In the genomic region with DNA sequence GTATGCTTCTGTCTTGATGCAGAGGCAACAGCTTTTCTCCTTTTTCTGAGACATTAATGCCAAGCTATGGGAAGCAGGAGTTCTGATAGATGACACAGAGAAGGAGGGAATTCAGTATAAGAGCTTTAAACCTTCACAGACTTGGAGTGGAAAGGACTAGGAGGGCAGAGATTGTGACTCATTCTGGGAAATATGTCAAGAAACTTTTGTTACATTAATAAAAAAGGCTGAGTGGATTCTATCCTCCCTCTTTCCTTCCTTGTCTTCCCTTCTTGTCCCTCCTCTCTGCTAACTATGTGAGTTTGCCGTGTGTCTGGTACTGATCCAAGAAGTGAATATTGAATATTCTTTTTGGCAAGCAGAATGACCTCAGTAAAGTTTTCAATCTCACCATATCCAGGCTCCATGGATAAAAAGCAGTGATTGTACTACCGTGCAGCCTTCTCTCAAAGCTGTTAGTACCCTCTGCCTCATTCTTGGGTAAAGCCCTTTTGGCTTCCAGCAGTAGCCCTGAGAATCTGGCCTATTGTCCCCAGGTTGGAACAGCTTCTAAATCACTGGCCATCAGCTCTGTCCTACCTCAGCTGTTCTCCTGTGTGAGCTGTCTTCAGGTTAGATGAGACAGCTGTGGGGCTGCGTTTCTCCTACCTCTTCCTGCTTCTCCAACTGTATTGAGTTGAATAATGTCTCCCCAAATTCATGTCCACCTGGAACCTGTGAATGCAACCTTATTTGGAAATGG, we compare ENCODE assay signal across 15 cellular contexts.
DNase-seq lines count a peak whose midpoint lies in the region; FAIRE-seq and TF ChIP-seq lines count a peak whose summit lies in the region.
"Had no signal": no experiment of that assay in that cellular context is flagged by ENCODE, and none has a peak within 500 bp of the region (broad histone marks: within the 10 kb centered on the region; RNA-seq: fewer than 3 reads in every experiment).

No MANE protein-coding gene starts in this region.

- H3K79me2 ChIP-seq in endothelial cell of umbilical vein (ENCODE audit: control insufficient read depth, insufficient read depth, low read length) (no peaks in the 10 kb centered on the region), neural progenitor cell (ENCODE audit: low read depth) (no peaks in the 10 kb centered on the region)

- H3K9me3 Mint-ChIP-seq in neural progenitor cell, result peaks cover 19% of the 10 kb centered on the region

- FAIRE-seq in endothelial cell of umbilical vein (lab: Jason Lieb, UNC), result peak; percentile 63

- TF ChIP-seq POLR2A in endothelial cell of umbilical vein (IDR thresholded peaks at IDR 0.05; ENCODE audit: low read depth, low read length), result no peak

- dilution Hi-C loops in endothelial cell of umbilical vein (cut with MboI; ENCODE audit: extremely low pct_ligation_motif_present, low sequenced_read_pairs), result no loop called here

- H3K4me3 Mint-ChIP-seq in neural progenitor cell, result no peak overlapping the region
- H3K4me3 Mint-ChIP-seq: activated naive CD4-positive, alpha-beta T cell treated with anti-CD3 and anti-CD28 coated beads for 36 hours had no signal

- H3K9me1 ChIP-seq in endothelial cell of umbilical vein (replicated peaks; ENCODE audit: control insufficient read depth, extremely low read depth, insufficient read depth, low read length), result no peaks in the 10 kb centered on the region

- peaks cover 12% of the 10 kb centered on the region for H3K36me3 Mint-ChIP-seq in neural progenitor cell

- intact Hi-C loops in endothelial cell of umbilical vein (cut with micrococcal nuclease), result no loop called here

- H2AFZ ChIP-seq in endothelial cell of umbilical vein (ENCODE audit: low read depth, low read length), result no peak overlapping the region
- no peak overlapping the region for H2AFZ ChIP-seq in neural progenitor cell (replicated peaks)

- H3K4me1 ChIP-seq in endothelial cell of umbilical vein (ENCODE audit: control insufficient read depth, extremely low read depth, insufficient read depth, low read length) (no peaks in the 10 kb centered on the region), neural progenitor cell (peaks cover 15% of the 10 kb centered on the region)

- BruUV-seq in endothelial cell of umbilical vein (replicated peaks; lab: Mats Ljungman, UMichigan), result no TSS peak

- no peak for TF ChIP-seq CTCF in AG09309 (IDR thresholded peaks at IDR 0.05; ENCODE audit: control insufficient read depth, insufficient read depth, low read depth, low read length, missing control alignments)
- no peak for TF ChIP-seq CTCF in endothelial cell of umbilical vein (IDR thresholded peaks at IDR 0.05; ENCODE audit: extremely low read depth in 1 of 2, insufficient read depth in 1 of 2, low read depth in 1 of 2, low read length in 2 of 2)
- TF ChIP-seq CTCF in neural progenitor cell (IDR thresholded peaks at IDR 0.05), result no peak

- no peak overlapping the region for H3K9ac ChIP-seq in endothelial cell of umbilical vein (replicated peaks; ENCODE audit: extremely low read depth, insufficient read depth, low read length)
- no peak overlapping the region for H3K9ac ChIP-seq in neural progenitor cell

- peaks cover 2% of the 10 kb centered on the region for H3K27me3 Mint-ChIP-seq in neural progenitor cell (ENCODE audit: insufficient read depth, low read depth)

- H3K4me2 ChIP-seq in endothelial cell of umbilical vein (ENCODE audit: insufficient read depth, low read length), result no peak overlapping the region
- H3K4me2 ChIP-seq in neural progenitor cell, result peak overlapping the region; percentile 49

- H3K27me3 ChIP-seq in endothelial cell of umbilical vein (ENCODE audit: control insufficient read depth in 2 of 2, insufficient read depth in 2 of 2, low read length in 2 of 2), result no peaks in the 10 kb centered on the region
- H3K27me3 ChIP-seq in neural progenitor cell, result no peaks in the 10 kb centered on the region

- H3K27ac ChIP-seq in endothelial cell of umbilical vein (ENCODE audit: insufficient read depth, low read depth, low read length) (no peak overlapping the region), neural progenitor cell (peak overlapping the region; percentile 16)

- peaks cover 8% of the 10 kb centered on the region for H3F3A ChIP-seq in neural progenitor cell (ENCODE audit: low read depth)

- peak; percentile 18 for DNase-seq in AG09309 (ENCODE audit: low read depth)
- DNase-seq in M059J (ENCODE audit: low read depth), result peak; percentile 61
- DNase-seq in endothelial cell of umbilical vein (ENCODE audit: low read depth, low spot score), result no peak
- no peak for DNase-seq in neural progenitor cell (ENCODE audit: low spot score)
- DNase-seq in T-helper 2 cell, result no peak
- DNase-seq in LoVo (ENCODE audit: low spot score), result no peak
- no peak for DNase-seq in NCI-H69 (lab: John Stamatoyannopoulos, UW)
- no peak for DNase-seq in GM19238 (ENCODE audit: insufficient read length, low spot score)
- DNase-seq: activated naive CD4-positive, alpha-beta T cell treated with anti-CD3 and anti-CD28 coated beads for 36 hours; C1 segment of cervical spinal cord; dermis blood vessel endothelial cell; NCI-H1436 treated with DMSO at 0.1 percent for 48 hours; NCI-H526; nucleus accumbens; SHP77 had no signal

- POLR2A ChIA-PET in endothelial cell of umbilical vein (lab: Charles Lee), result no interaction called here

- no peaks in the 10 kb centered on the region for H4K20me1 ChIP-seq in endothelial cell of umbilical vein (replicated peaks; ENCODE audit: control insufficient read depth, extremely low read depth, insufficient read depth, low read length)
- no peaks in the 10 kb centered on the region for H4K20me1 ChIP-seq in neural progenitor cell (ENCODE audit: low read depth)

- no peaks in the 10 kb centered on the region for H3K4me1 Mint-ChIP-seq in neural progenitor cell

- H3K4me3 ChIP-seq in AG09309 (ENCODE audit: control insufficient read depth, low read depth, low read length) (no peak overlapping the region), endothelial cell of umbilical vein (replicated peaks in 1 of 3; ENCODE audit: insufficient read depth in 1 of 3, low read depth in 1 of 3, low read length in 3 of 3) (no peak overlapping the region), neural progenitor cell (no peak overlapping the region)

- H3K9me3 ChIP-seq in endothelial cell of umbilical vein (replicated peaks; ENCODE audit: control insufficient read depth, insufficient read depth, low read length), result no peaks in the 10 kb centered on the region
- peaks cover 5% of the 10 kb centered on the region for H3K9me3 ChIP-seq in neural progenitor cell (ENCODE audit: low read depth)

- H3K36me3 ChIP-seq in endothelial cell of umbilical vein (ENCODE audit: control insufficient read depth in 2 of 2, extremely low read depth in 1 of 2, insufficient read depth in 2 of 2, low read length in 2 of 2), result no peaks in the 10 kb centered on the region
- H3K36me3 ChIP-seq in neural progenitor cell, result peaks cover 8% of the 10 kb centered on the region

- no peak overlapping the region for H3K27ac Mint-ChIP-seq in neural progenitor cell
- H3K27ac Mint-ChIP-seq: activated naive CD4-positive, alpha-beta T cell treated with anti-CD3 and anti-CD28 coated beads for 36 hours had no signal

- CTCF ChIA-PET in endothelial cell of umbilical vein (lab: Charles Lee), result no interaction called here

TF ChIP-seq in endothelial cell of umbilical vein, 7 proteins besides CTCF, POLR2A, EP300 and RAD21:
- no peak for TF ChIP-seq EZH2 (IDR thresholded peaks at IDR 0.05; ENCODE audit: borderline replicate concordance, low read depth, low read length, severe bottlenecking)
- TF ChIP-seq FOS (IDR thresholded peaks at IDR 0.05; ENCODE audit: borderline replicate concordance, insufficient read depth, low read length), result peak; percentile 29
- TF ChIP-seq GATA2 (IDR thresholded peaks at IDR 0.05; ENCODE audit: insufficient read depth, insufficient read length, low read depth, low read length), result no peak

Comparison
In these comparisons a context has a peak if more than half of its experiments do, and no peak if none do; other contexts are left out.
1. DNase-seq: peak in AG09309 (single experiment) and M059J (single experiment); none in endothelial cell of umbilical vein (single experiment), neural progenitor cell (single experiment), T-helper 2 cell (0 of 5), LoVo (single experiment), NCI-H69 (single experiment) and GM19238 (single experiment).